In genomic region chr2:197184959-197185586, GRCh38 we compare ENCODE assay signal across 10 cellular contexts.
DNase-seq lines count a peak whose midpoint lies in the region; ATAC-seq and TF ChIP-seq lines count a peak whose summit lies in the region.
"Had no signal": no experiment of that assay in that cellular context is flagged by ENCODE, and none has a peak within 500 bp of the region (broad histone marks: within the 10 kb centered on the region; RNA-seq: fewer than 3 reads in every experiment).

No MANE protein-coding gene starts in this region.

- H3K4me3 Mint-ChIP-seq in naive B cell, result no peak overlapping the region

- no peak overlapping the region for H3K4me3 ChIP-seq in epithelial cell of proximal tubule (ENCODE audit: low read depth, low read length)

- no peaks in the 10 kb centered on the region for H3K27me3 Mint-ChIP-seq in naive B cell

- DNase-seq in A172 (ENCODE audit: low spot score), result peak; percentile 54
- peak; percentile 79 for DNase-seq in RPMI7951 (ENCODE audit: low read depth)
- peak; percentile 65 for DNase-seq in epithelial cell of proximal tubule (ENCODE audit: low read depth)
- no peak for DNase-seq in naive B cell
- no peak for DNase-seq in NCI-H2081 treated with DMSO at 0.1 percent for 48 hours (lab: John Stamatoyannopoulos, UW)
- no peak for DNase-seq in NCI-H345 treated with DMSO at 0.1 percent for 48 hours (lab: John Stamatoyannopoulos, UW; ENCODE audit: unreplicated experiment)
- DNase-seq: activated naive CD4-positive, alpha-beta T cell treated with Interleukin-2 at 50 U/mL for 16 hours had no signal

- TF ChIP-seq CTCF in epithelial cell of proximal tubule (conservative IDR thresholded peaks at IDR 0.05; ENCODE audit: low read depth, low read length), result peak; percentile 2

- H3K9me3 Mint-ChIP-seq in naive B cell, result no peaks in the 10 kb centered on the region

- H3K27ac Mint-ChIP-seq in naive B cell, result peak overlapping the region; percentile 3 to 94 (median 83)

- ATAC-seq in naive B cell (ENCODE audit: low read depth in 2 of 2), result no peak
- ATAC-seq in GM18870 (IDR thresholded peaks at IDR 0.05; ENCODE audit: unreplicated experiment), result no peak
- ATAC-seq in HG03196 (IDR thresholded peaks at IDR 0.05; ENCODE audit: unreplicated experiment), result no peak
- ATAC-seq: HCT116 had no signal

- H3K4me1 Mint-ChIP-seq in naive B cell, result peaks cover 54 to 77% (median 73%) of the 10 kb centered on the region in 3 donors

- peaks cover 29% of the 10 kb centered on the region in 2 donors for H3K36me3 Mint-ChIP-seq in naive B cell

Comparison
In these comparisons a context has a peak if more than half of its experiments do, and no peak if none do; other contexts are left out.
1. DNase-seq: peak in A172 (single experiment), RPMI7951 (single experiment) and epithelial cell of proximal tubule (single experiment); none in naive B cell (single experiment), NCI-H2081 treated with DMSO at 0.1 percent for 48 hours (single experiment) and NCI-H345 treated with DMSO at 0.1 percent for 48 hours (single experiment).